Comparison of ENCODE assay signal across 8 cellular contexts in the genomic region with DNA sequence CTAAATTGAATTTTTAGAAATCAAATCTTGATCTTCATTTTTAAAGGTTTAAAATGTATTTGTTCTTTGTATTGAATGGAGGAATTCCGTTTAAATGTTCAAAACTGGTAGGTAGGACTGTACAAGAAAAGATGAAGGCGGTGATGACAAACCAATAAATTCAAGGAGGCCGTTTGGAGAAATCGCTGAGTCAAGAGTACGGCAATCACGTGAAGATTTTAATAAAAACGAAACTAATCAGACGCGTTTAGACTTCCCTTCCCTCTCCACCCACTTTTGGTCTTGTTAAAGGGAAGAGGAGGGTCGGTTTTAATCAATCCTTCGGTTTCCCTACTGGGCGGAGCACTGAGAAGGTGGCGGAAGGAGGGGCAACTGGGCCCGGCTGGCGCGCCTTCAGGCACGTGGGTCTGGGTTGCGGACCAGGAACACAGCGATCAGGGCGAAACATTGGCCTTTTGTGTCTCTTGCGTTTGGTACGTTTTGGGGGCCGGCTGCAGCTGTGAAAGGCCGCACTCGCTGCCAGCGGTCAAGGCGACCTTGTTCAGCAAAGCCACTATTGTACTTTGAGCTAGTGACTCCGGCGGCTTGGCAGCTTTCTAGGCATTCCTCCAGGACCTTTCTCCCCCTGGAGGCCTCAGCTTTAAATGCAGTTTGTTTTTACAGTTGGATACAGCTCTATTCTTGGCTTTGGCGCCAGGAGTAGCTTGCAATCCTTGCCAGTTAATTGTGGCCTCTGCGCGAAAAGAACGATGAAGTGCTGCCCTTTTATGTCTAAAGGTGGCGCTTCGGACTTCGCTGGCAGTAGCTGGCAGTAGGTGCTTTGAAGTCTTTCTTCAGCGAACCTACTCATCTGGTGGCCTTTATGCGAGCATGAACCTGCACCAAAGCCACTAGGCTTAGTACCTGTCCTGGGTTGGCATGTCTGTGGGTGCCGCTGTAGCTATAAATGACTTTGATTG.
DNase-seq lines count a peak whose midpoint lies in the region; ATAC-seq lines count a peak whose summit lies in the region.

No MANE protein-coding gene starts in this region.

- H3K36me3 Mint-ChIP-seq in dendritic cell treated with granulocyte-macrophage colony-stimulating factor and Interleukin-4, amounts not matched to agents 40 ng/mL and 50 ng/mL, for 4 days (ENCODE audit: low read depth), result no peaks in the 10 kb centered on the region

- peak overlapping the region; percentile 91 for H3K27ac Mint-ChIP-seq in dendritic cell treated with granulocyte-macrophage colony-stimulating factor and Interleukin-4, amounts not matched to agents 40 ng/mL and 50 ng/mL, for 4 days

- peaks cover 19% of the 10 kb centered on the region for H3K4me1 Mint-ChIP-seq in dendritic cell treated with granulocyte-macrophage colony-stimulating factor and Interleukin-4, amounts not matched to agents 40 ng/mL and 50 ng/mL, for 4 days (ENCODE audit: low read depth)

- H3K27me3 Mint-ChIP-seq in dendritic cell treated with granulocyte-macrophage colony-stimulating factor and Interleukin-4, amounts not matched to agents 40 ng/mL and 50 ng/mL, for 4 days, result no peaks in the 10 kb centered on the region

- DNase-seq in Ammon's horn (ENCODE audit: low spot score) (peak; percentile 92), NCI-H345 treated with DMSO at 0.1 percent for 48 hours (lab: John Stamatoyannopoulos, UW; ENCODE audit: unreplicated experiment) (peak; percentile 70), left kidney (ENCODE audit: low read depth, low spot score) (peak; percentile 91)
- DNase-seq in activated CD4-positive, alpha-beta T cell treated with anti-CD3 and anti-CD28 coated beads for 4 hours, result peak; percentile 42 to 47
- peak; percentile 56 to 57 for DNase-seq in stimulated activated CD4-positive, alpha-beta T cell treated with anti-CD3 and anti-CD28 coated beads, Interleukin-2, amount 100 ng/mL, for 24 hours

- peak overlapping the region; percentile 75 for H3K4me3 Mint-ChIP-seq in dendritic cell treated with granulocyte-macrophage colony-stimulating factor and Interleukin-4, amounts not matched to agents 40 ng/mL and 50 ng/mL, for 4 days

- no peaks in the 10 kb centered on the region for H3K9me3 Mint-ChIP-seq in dendritic cell treated with granulocyte-macrophage colony-stimulating factor and Interleukin-4, amounts not matched to agents 40 ng/mL and 50 ng/mL, for 4 days

- peak; percentile 77 for ATAC-seq in GM19025 (IDR thresholded peaks at IDR 0.05; ENCODE audit: low read depth, unreplicated experiment)
- ATAC-seq in HG03196 (IDR thresholded peaks at IDR 0.05; ENCODE audit: unreplicated experiment), result peak; percentile 91

- intact Hi-C loops in dendritic cell treated with granulocyte-macrophage colony-stimulating factor and Interleukin-4, amounts not matched to agents 40 ng/mL and 50 ng/mL, for 4 days (cut with micrococcal nuclease), result loop anchor here (2.0 kb wide), 1 partner anchor 75 kb away; the partner anchor contains the start of gene CUL4B

Comparison
In these comparisons a context has a peak if more than half of its experiments do, and no peak if none do; other contexts are left out.
1. Peak in every context shown above with its lines: DNase-seq and ATAC-seq.